In genomic region chr16:14003119-14003570, GRCh38 we compare ENCODE assay signal across 8 cellular contexts.
DNase-seq lines count a peak whose midpoint lies in the region; ATAC-seq and TF ChIP-seq lines count a peak whose summit lies in the region.

No MANE protein-coding gene starts in this region.

- H3K9me3 Mint-ChIP-seq in activated naive CD8-positive, alpha-beta T cell treated with anti-CD3 and anti-CD28 coated beads for 36 hours: no peaks in the 10 kb centered on the region

- peak overlapping the region; percentile 39 for H3K9ac ChIP-seq in HUES64 (ENCODE audit: low read depth, low read length)

- ATAC-seq in GM18498 (IDR thresholded peaks at IDR 0.05; ENCODE audit: unreplicated experiment) (no peak), HG03565 (IDR thresholded peaks at IDR 0.05; ENCODE audit: unreplicated experiment) (no peak)

- peak in 2 of 3 experiments; percentile 32 to 46 for TF ChIP-seq CTCF in ascending aorta (IDR thresholded peaks at IDR 0.05)

- 12% methylated on average over 14 of the region's 14 CpGs for WGBS in HUES64

- H3K4me3 Mint-ChIP-seq in activated naive CD8-positive, alpha-beta T cell treated with anti-CD3 and anti-CD28 coated beads for 36 hours: no peak overlapping the region

- peaks cover 11% of the 10 kb centered on the region for H3K4me1 ChIP-seq in HUES64 (ENCODE audit: insufficient read depth, low read length)
- peaks cover 5 to 32% of the 10 kb centered on the region in 2 donors for H3K4me1 ChIP-seq in ascending aorta

- H3K27me3 ChIP-seq in HUES64 (ENCODE audit: insufficient read depth, low read length): no peaks in the 10 kb centered on the region
- no peaks in the 10 kb centered on the region for H3K27me3 ChIP-seq in ascending aorta

- H3K4me3 ChIP-seq in HUES64 (ENCODE audit: low read length) (peak overlapping the region; percentile 43), ascending aorta (peak overlapping the region; percentile 39 to 59)

- no peaks in the 10 kb centered on the region for H3K36me3 Mint-ChIP-seq in activated naive CD8-positive, alpha-beta T cell treated with anti-CD3 and anti-CD28 coated beads for 36 hours

- DNase-seq in AG08395 (ENCODE audit: low spot score): peak; percentile 75
- DNase-seq in ascending aorta (ENCODE audit: low spot score in 2 of 2): peak in 1 of 2 donors; percentile 74
- peak in 37 of 51 donors; percentile 8 to 89 (median 42) for DNase-seq in hypothalamus (lab: John Stamatoyannopoulos, UW)
- peak; percentile 89 for DNase-seq in putamen (ENCODE audit: low spot score)
- DNase-seq in activated naive CD8-positive, alpha-beta T cell treated with anti-CD3 and anti-CD28 coated beads for 36 hours: no peak

- H3K36me3 ChIP-seq in HUES64 (ENCODE audit: insufficient read depth, low read length): no peaks in the 10 kb centered on the region
- no peaks in the 10 kb centered on the region for H3K36me3 ChIP-seq in ascending aorta

- intact Hi-C loops in ascending aorta (cut with DNase I): loop anchor here (2.0 kb wide), 1 partner anchor 68 kb away; the partner anchor contains the start of gene MRTFB

- H3K27ac ChIP-seq in HUES64 (ENCODE audit: low read depth, low read length) (0 out of 2 replicates have a peak overlapping the region, but pooled peaks have one; percentile 9), ascending aorta (peak overlapping the region; percentile 20 to 86)

- H3K27ac Mint-ChIP-seq in activated naive CD8-positive, alpha-beta T cell treated with anti-CD3 and anti-CD28 coated beads for 36 hours: no peak overlapping the region

- H3K9me3 ChIP-seq in HUES64 (ENCODE audit: insufficient read depth, low read depth, low read length): no peaks in the 10 kb centered on the region
- no peaks in the 10 kb centered on the region for H3K9me3 ChIP-seq in ascending aorta

- H3K27me3 Mint-ChIP-seq in activated naive CD8-positive, alpha-beta T cell treated with anti-CD3 and anti-CD28 coated beads for 36 hours: peaks cover 39% of the 10 kb centered on the region

- H3K4me1 Mint-ChIP-seq in activated naive CD8-positive, alpha-beta T cell treated with anti-CD3 and anti-CD28 coated beads for 36 hours: peaks cover 8% of the 10 kb centered on the region
